ENCODE assay signal across 8 cellular contexts in genomic region chr2:213150315-213150951, GRCh38. TPM values are rescaled to one million over a fixed set of nuclear protein-coding genes. Genes with fewer than 3 reads are reported as not detected.
DNase-seq lines count a peak whose midpoint lies in the region; ATAC-seq and TF ChIP-seq lines count a peak whose summit lies in the region.

No MANE protein-coding gene starts in this region.

- H3K27ac ChIP-seq in MM.1S (ENCODE audit: low read length) (no peak overlapping the region), lower lobe of right lung (peak overlapping the region; percentile 79), tibial artery (peak overlapping the region; percentile 87 to 96)

- H3K4me1 ChIP-seq in MM.1S (ENCODE audit: low read length) (peaks cover 12% of the 10 kb centered on the region), lower lobe of right lung (peaks cover 28% of the 10 kb centered on the region), tibial artery (peaks cover 0 to 51% (median 5%) of the 10 kb centered on the region in 4 donors)

- TF ChIP-seq CTCF in MM.1S (IDR thresholded peaks at IDR 0.05; ENCODE audit: low read length) (no peak), lower lobe of right lung (IDR thresholded peaks at IDR 0.05) (no peak), tibial artery (IDR thresholded peaks at IDR 0.05) (no peak)

- H3K36me3 ChIP-seq in MM.1S (replicated peaks; ENCODE audit: insufficient read depth, low read length) (no peaks in the 10 kb centered on the region), lower lobe of right lung (no peaks in the 10 kb centered on the region), tibial artery (no peaks in the 10 kb centered on the region)

- no peaks in the 10 kb centered on the region for H3K9me2 ChIP-seq in MM.1S (replicated peaks; ENCODE audit: insufficient read depth, low read length)

- H3K4me3 ChIP-seq in MM.1S (ENCODE audit: low read length) (peak overlapping the region; percentile 91), lower lobe of right lung (peak overlapping the region; percentile 64), tibial artery (peak overlapping the region; percentile 76 to 82)

- peak overlapping the region; percentile 53; the same call in 1 of the 2 replicates for H3K9ac ChIP-seq in MM.1S (ENCODE audit: low read length)

- H3K79me2 ChIP-seq in MM.1S (ENCODE audit: low read length) = no peaks in the 10 kb centered on the region

- peak; percentile 10 for DNase-seq in Daoy (ENCODE audit: low read depth)
- DNase-seq in MM.1S = no peak
- DNase-seq in cerebellum (ENCODE audit: low spot score) = peak; percentile 4
- DNase-seq in lower lobe of right lung = no peak
- peak in 1 of 2 donors; percentile 27 for DNase-seq in tibial artery
- no peak for DNase-seq in hepatic stellate cell (ENCODE audit: low spot score)
- DNase-seq in SW480 (ENCODE audit: low spot score) = no peak

- H3K27me3 ChIP-seq in MM.1S (replicated peaks; ENCODE audit: insufficient read depth, low read length) = no peaks in the 10 kb centered on the region
- H3K27me3 ChIP-seq in lower lobe of right lung (ENCODE audit: low read depth) = no peaks in the 10 kb centered on the region
- H3K27me3 ChIP-seq in tibial artery = no peaks in the 10 kb centered on the region

- peaks cover 14% of the 10 kb centered on the region for H3F3A ChIP-seq in MM.1S (ENCODE audit: insufficient read depth, low read length)

- intact Hi-C loops in lower lobe of right lung (cut with DNase I) = loop anchor here (5.0 kb wide), 1 partner anchor 373 kb away; no protein-coding TSS in a partner anchor
- intact Hi-C loops in tibial artery (cut with DNase I; ENCODE audit: low total_unique reads) = no loop called here

- peak overlapping the region; percentile 94 for H2AFZ ChIP-seq in MM.1S (ENCODE audit: low read length)

- ATAC-seq in lower lobe of right lung (peak; percentile 11 to 14), HG02588 (IDR thresholded peaks at IDR 0.05; ENCODE audit: unreplicated experiment) (no peak)

- no peaks in the 10 kb centered on the region for H4K20me1 ChIP-seq in MM.1S (ENCODE audit: insufficient read depth, low read length)

- H3K4me2 ChIP-seq in MM.1S (ENCODE audit: low read depth, low read length) = peak overlapping the region; percentile 86

- no peaks in the 10 kb centered on the region for H3K9me3 ChIP-seq in MM.1S (replicated peaks; ENCODE audit: insufficient read depth, low read length)
- H3K9me3 ChIP-seq in lower lobe of right lung = no peaks in the 10 kb centered on the region
- H3K9me3 ChIP-seq in tibial artery = no peaks in the 10 kb centered on the region

RNA-seq across cellular contexts. Expression of gene IKZF2, which starts 1.0 kb away (rescaled TPM):
- total RNA-seq in Daoy (2014; rRNA removed; shearing (Covaris generic)) = 0.60 and 1.4 TPM in 2 replicates
- total RNA-seq in cerebellum (17.7 TPM), lower lobe of right lung (16.5 TPM)

Comparison
In these comparisons a context has a peak if more than half of its experiments do, and no peak if none do; other contexts are left out.
1. DNase-seq: peak in Daoy (single experiment) and cerebellum (single experiment); none in MM.1S (single experiment), lower lobe of right lung (single experiment), hepatic stellate cell (single experiment) and SW480 (single experiment).
2. Peak in every context shown above with its lines, with median percentiles within 50 percentile points of each other: H3K4me3 ChIP-seq.